1 cellular context compared by ENCODE assay signal in the genomic region with DNA sequence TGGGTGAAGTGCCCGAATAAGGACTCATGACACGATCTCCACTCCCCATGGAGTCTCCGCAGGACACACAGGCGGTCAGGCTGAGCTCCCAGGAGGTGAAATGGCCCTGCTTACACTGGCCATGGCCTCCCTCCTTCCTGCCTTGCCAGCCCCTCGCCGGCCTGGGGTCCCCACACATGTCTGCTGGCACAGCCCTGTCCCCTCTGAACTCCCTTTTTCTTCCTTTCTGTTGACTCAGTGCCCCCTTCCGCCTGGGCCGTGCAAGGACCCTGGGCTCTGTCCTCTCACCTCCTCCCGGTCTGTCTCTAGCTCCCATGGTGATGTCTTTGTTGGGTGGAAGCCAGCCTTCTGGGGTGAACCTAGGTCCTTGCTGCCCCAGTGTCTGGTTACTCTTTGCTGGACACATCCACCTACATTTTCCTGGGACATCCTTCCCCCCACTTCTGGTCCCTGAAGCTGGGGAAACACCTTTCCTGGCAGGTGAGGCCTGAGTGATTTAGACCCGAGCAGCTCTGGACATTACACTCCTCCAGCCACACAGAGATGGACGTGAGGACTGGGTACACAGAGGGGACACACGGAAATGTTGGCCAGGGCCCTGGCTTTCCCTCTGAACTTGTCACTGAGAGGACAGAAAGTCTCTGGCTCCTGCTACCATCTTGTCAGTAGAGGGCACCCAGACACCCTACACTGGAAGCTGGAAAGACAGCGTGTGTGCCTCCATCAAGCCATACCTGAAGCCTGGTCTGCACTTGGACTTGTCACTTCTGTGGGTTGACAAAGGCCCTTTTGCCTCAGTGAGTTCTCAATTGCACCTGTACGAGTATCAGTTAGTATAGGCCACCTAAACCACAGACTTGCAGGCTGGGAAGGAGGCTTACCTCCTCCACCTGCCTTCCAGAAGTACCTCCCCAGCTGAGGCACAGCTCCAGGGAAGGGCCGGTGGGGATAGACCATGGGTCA.
TF ChIP-seq lines count a peak whose summit lies in the region.

No MANE protein-coding gene starts in this region.

TF ChIP-seq in Ishikawa, 13 proteins besides CTCF, POLR2A, EP300 and RAD21 (continued from another document):
- TF ChIP-seq TCF12 (IDR thresholded peaks at IDR 0.05; ENCODE audit: low read depth), result no peak
- no peak for TF ChIP-seq TAF1 (IDR thresholded peaks at IDR 0.05; ENCODE audit: low read depth)
- TF ChIP-seq YY1 (IDR thresholded peaks at IDR 0.05; ENCODE audit: low read depth), result no peak
TF ChIP-seq in Ishikawa: peak in this region for 0.
